34 cellular contexts compared by ENCODE assay signal in genomic region chr20:59359908-59360307, GRCh38. TPM values are rescaled to one million over a fixed set of nuclear protein-coding genes. Genes with fewer than 3 reads are reported as not detected.
"Had no signal": no experiment of that assay in that cellular context is flagged by ENCODE, and none has a peak within 500 bp of the region (broad histone marks: within the 10 kb centered on the region; RNA-seq: fewer than 3 reads in every experiment).

No MANE protein-coding gene starts in this region.

- H3K36me3 Mint-ChIP-seq: activated CD8-positive, alpha-beta memory T cell treated with anti-CD3 and anti-CD28 coated beads, Interleukin-2, amount 10 ng/mL, durations not matched to agents 7 days and 5 days; activated naive CD4-positive, alpha-beta T cell treated with anti-CD3 and anti-CD28 coated beads, Interleukin-2, amount 10 ng/mL, durations not matched to agents 7 days and 5 days; activated naive CD8-positive, alpha-beta T cell had no signal

- DNase-seq: activated B cell treated with CpG ODN at 0.5 μM for 24 hours; activated CD4-positive, alpha-beta memory T cell treated with anti-CD3 and anti-CD28 coated beads, Interleukin-2, amount 10 ng/mL, durations not matched to agents 7 days and 5 days; activated CD4-positive, alpha-beta T cell treated with anti-CD3 and anti-CD28 coated beads for 4 hours; activated CD4-positive, CD25-positive, alpha-beta regulatory T cell treated with anti-CD3 and anti-CD28 coated beads, Interleukin-2, amount 50 U/mL, for 72 hours; activated CD8-positive, alpha-beta memory T cell treated with anti-CD3 and anti-CD28 coated beads for 24 hours; activated CD8-positive, alpha-beta memory T cell treated with anti-CD3 and anti-CD28 coated beads, Interleukin-2, amount 10 ng/mL, durations not matched to agents 7 days and 5 days; activated CD8-positive, alpha-beta memory T cell treated with anti-CD3 and anti-CD28 coated beads, Interleukin-2, amount 50 U/mL, for 48 hours; activated effector memory CD4-positive, alpha-beta T cell treated with Interleukin-2 at 50 U/mL for 16 hours; activated naive CD8-positive, alpha-beta T cell treated with anti-CD3 and anti-CD28 coated beads, Interleukin-2, amount 50 U/mL, for 24 hours; activated T-cell treated with anti-CD3 and anti-CD28 coated beads, Interleukin-2, amount 50 U/mL, for 48 hours; anterior cingulate cortex; Karpas-422; KBM-7; NCI-H1048; NCI-H1105 treated with DMSO at 0.1 percent for 48 hours; NCI-H1436; NCI-H1694; NCI-H2029; NCI-H345; NCI-H510A; NCI-H526; SHP77 treated with DMSO at 0.1 percent for 48 hours; SK-N-SH had no signal

- H3K4me3 Mint-ChIP-seq: activated B cell treated with CpG ODN at 0.5 μM for 24 hours; activated CD4-positive, alpha-beta memory T cell treated with anti-CD3 and anti-CD28 coated beads, Interleukin-2, amount 10 ng/mL, durations not matched to agents 7 days and 5 days; activated CD8-positive, alpha-beta memory T cell treated with anti-CD3 and anti-CD28 coated beads, Interleukin-2, amount 10 ng/mL, durations not matched to agents 7 days and 5 days; activated naive CD4-positive, alpha-beta T cell treated with anti-CD3 and anti-CD28 coated beads, Interleukin-2, amount 10 ng/mL, durations not matched to agents 7 days and 5 days; activated naive CD8-positive, alpha-beta T cell; activated naive CD8-positive, alpha-beta T cell treated with anti-CD3 and anti-CD28 coated beads, Interleukin-2, amount 50 U/mL, for 24 hours; central memory CD8-positive, alpha-beta T cell; T-helper 1 cell treated with Interleukin-12 subunit alpha and Interleukin-12 subunit beta and Interleukin-4 antibody, amounts not matched to agents 30 μg/mL and 1 μg/mL, for 36 hours; T-helper 2 cell treated with Interferon-gamma antibody and Interleukin-4, amounts not matched to agents 5 μg/mL and 100 μg/mL, for 36 hours had no signal

- H3K9me3 ChIP-seq: SJSA1, SK-N-SH had no signal

- H3K4me1 ChIP-seq: SJSA1 had no signal

- H3K27me3 Mint-ChIP-seq: activated naive CD8-positive, alpha-beta T cell had no signal

- H3K36me3 ChIP-seq: cardiac muscle cell, SJSA1 had no signal

- H3K9me3 Mint-ChIP-seq: activated B cell treated with CpG ODN at 0.5 μM for 24 hours; activated CD4-positive, alpha-beta memory T cell treated with anti-CD3 and anti-CD28 coated beads, Interleukin-2, amount 10 ng/mL, durations not matched to agents 7 days and 5 days; activated naive CD4-positive, alpha-beta T cell treated with anti-CD3 and anti-CD28 coated beads, Interleukin-2, amount 10 ng/mL, durations not matched to agents 7 days and 5 days; activated naive CD8-positive, alpha-beta T cell treated with anti-CD3 and anti-CD28 coated beads, Interleukin-2, amount 50 U/mL, for 24 hours; central memory CD8-positive, alpha-beta T cell; T-helper 1 cell treated with Interleukin-12 subunit alpha and Interleukin-12 subunit beta and Interleukin-4 antibody, amounts not matched to agents 30 μg/mL and 1 μg/mL, for 36 hours; T-helper 2 cell treated with Interferon-gamma antibody and Interleukin-4, amounts not matched to agents 5 μg/mL and 100 μg/mL, for 36 hours had no signal

- H3K27me3 ChIP-seq: SJSA1 had no signal

- H3K4me3 ChIP-seq: cardiac muscle cell, SJSA1 had no signal

- ATAC-seq: activated CD8-positive, alpha-beta memory T cell treated with anti-CD3 and anti-CD28 coated beads, Interleukin-2, amount 10 ng/mL, durations not matched to agents 7 days and 5 days; activated naive CD8-positive, alpha-beta T cell treated with anti-CD3 and anti-CD28 coated beads, Interleukin-2, amount 50 U/mL, for 24 hours; Panc1 had no signal

- H3K27ac ChIP-seq: cardiac muscle cell, SJSA1, VCaP had no signal

- H3K4me1 Mint-ChIP-seq: activated CD4-positive, alpha-beta memory T cell treated with anti-CD3 and anti-CD28 coated beads, Interleukin-2, amount 10 ng/mL, durations not matched to agents 7 days and 5 days; activated CD8-positive, alpha-beta memory T cell treated with anti-CD3 and anti-CD28 coated beads, Interleukin-2, amount 10 ng/mL, durations not matched to agents 7 days and 5 days; activated naive CD4-positive, alpha-beta T cell treated with anti-CD3 and anti-CD28 coated beads, Interleukin-2, amount 10 ng/mL, durations not matched to agents 7 days and 5 days; activated naive CD8-positive, alpha-beta T cell treated with anti-CD3 and anti-CD28 coated beads, Interleukin-2, amount 50 U/mL, for 24 hours; central memory CD8-positive, alpha-beta T cell had no signal

- H3K27ac Mint-ChIP-seq: activated B cell treated with CpG ODN at 0.5 μM for 24 hours; activated CD4-positive, alpha-beta memory T cell treated with anti-CD3 and anti-CD28 coated beads, Interleukin-2, amount 10 ng/mL, durations not matched to agents 7 days and 5 days; activated CD8-positive, alpha-beta memory T cell treated with anti-CD3 and anti-CD28 coated beads, Interleukin-2, amount 10 ng/mL, durations not matched to agents 7 days and 5 days; activated naive CD4-positive, alpha-beta T cell treated with anti-CD3 and anti-CD28 coated beads, Interleukin-2, amount 10 ng/mL, durations not matched to agents 7 days and 5 days; activated naive CD8-positive, alpha-beta T cell; activated naive CD8-positive, alpha-beta T cell treated with anti-CD3 and anti-CD28 coated beads, Interleukin-2, amount 50 U/mL, for 24 hours; T-helper 1 cell treated with Interleukin-12 subunit alpha and Interleukin-12 subunit beta and Interleukin-4 antibody, amounts not matched to agents 30 μg/mL and 1 μg/mL, for 36 hours; T-helper 2 cell treated with Interferon-gamma antibody and Interleukin-4, amounts not matched to agents 5 μg/mL and 100 μg/mL, for 36 hours had no signal

RNA-seq across cellular contexts. Expression of gene EDN3, which starts 59.5 kb away (rescaled TPM):
- total RNA-seq: activated B cell treated with CpG ODN at 0.5 μM for 24 hours; activated CD8-positive, alpha-beta memory T cell treated with anti-CD3 and anti-CD28 coated beads, Interleukin-2, amount 10 ng/mL, durations not matched to agents 7 days and 5 days; cardiac muscle cell; MCF 10A; RPMI7951; SJSA1 had no signal
- polyA plus RNA-seq: cardiac muscle cell had no signal
